Comparison of ENCODE assay signal across 1 cellular context in genomic region chr16:8859913-8860881, GRCh38.
A peak's percentile ranks its signal among the peaks of the same experiment; 100 is the strongest.
TF ChIP-seq lines count a peak whose summit lies in the region.

No MANE protein-coding gene starts in this region.

TF ChIP-seq in HepG2, 621 proteins besides CTCF, POLR2A, EP300 and RAD21 (continued from another document and continues in another):
- TF ChIP-seq DZIP1 (CRISPR knock-in tag; IDR thresholded peaks at IDR 0.05) (no peak), ZNF280B (CRISPR knock-in tag; IDR thresholded peaks at IDR 0.05; ENCODE audit: borderline replicate concordance) (no peak), AGO1 (IDR thresholded peaks at IDR 0.05; ENCODE audit: low read depth, low read length, poor library complexity, severe bottlenecking) (peak; percentile 90), ARNTL (CRISPR knock-in tag; IDR thresholded peaks at IDR 0.05) (no peak; the same call in 1 of the 2 replicates), ZNF136 (CRISPR knock-in tag; IDR thresholded peaks at IDR 0.05; ENCODE audit: low read depth) (peak; percentile 86; the same call in 1 of the 2 replicates), ZNF143 (CRISPR knock-in tag; IDR thresholded peaks at IDR 0.05) (peak; percentile 27; the same call in 1 of the 2 replicates), KDM2A (CRISPR knock-in tag; IDR thresholded peaks at IDR 0.05; ENCODE audit: borderline replicate concordance, low read depth) (peak; percentile 85), NAIF1 (CRISPR knock-in tag; IDR thresholded peaks at IDR 0.05; ENCODE audit: borderline replicate concordance) (no peak), NR2F1 (CRISPR knock-in tag; IDR thresholded peaks at IDR 0.05) (peak; percentile 98 to 99), KMT2B (CRISPR knock-in tag; IDR thresholded peaks at IDR 0.05) (peak; percentile 0), ZBTB7B (CRISPR knock-in tag; IDR thresholded peaks at IDR 0.05) (peak; percentile 92), PHB2 (IDR thresholded peaks at IDR 0.05; ENCODE audit: partially characterized antibody) (no peak), ZNF235 (CRISPR knock-in tag; IDR thresholded peaks at IDR 0.05; ENCODE audit: borderline replicate concordance) (no peak), MAFF (IDR thresholded peaks at IDR 0.05; ENCODE audit: low read depth, low read length) (no peak), TARDBP (CRISPR knock-in tag; IDR thresholded peaks at IDR 0.05) (peak; percentile 82), ELF3 (CRISPR knock-in tag; IDR thresholded peaks at IDR 0.05) (peak; percentile 77; the same call in 1 of the 2 replicates), ZIK1 (CRISPR knock-in tag; IDR thresholded peaks at IDR 0.05; ENCODE audit: borderline replicate concordance, low read depth) (0 out of 2 replicates have a peak, but pooled peaks have one; percentile 79), ZNF652 (CRISPR knock-in tag; IDR thresholded peaks at IDR 0.05; ENCODE audit: borderline replicate concordance, low read depth) (no peak; the same call in 1 of the 2 replicates), ZKSCAN8 (CRISPR knock-in tag; IDR thresholded peaks at IDR 0.05; ENCODE audit: borderline replicate concordance) (peak; percentile 93), NPAS2 (CRISPR knock-in tag; IDR thresholded peaks at IDR 0.05; ENCODE audit: borderline replicate concordance) (0 out of 2 replicates have a peak, but pooled peaks have one; percentile 17), ZNF24 (IDR thresholded peaks at IDR 0.05) (no peak), ZBTB26 (CRISPR knock-in tag; IDR thresholded peaks at IDR 0.05; ENCODE audit: borderline replicate concordance) (peak; percentile 80), ZNF407 (CRISPR knock-in tag; IDR thresholded peaks at IDR 0.05; ENCODE audit: not compliant biosample characterization) (peak; percentile 38), ZNF557 (CRISPR knock-in tag; IDR thresholded peaks at IDR 0.05) (peak; percentile 74; the same call in 1 of the 2 replicates), JUN (CRISPR knock-in tag; IDR thresholded peaks at IDR 0.05) (no peak), REL (CRISPR knock-in tag; conservative IDR thresholded peaks at IDR 0.05) (0 out of 2 replicates have a peak, but pooled peaks have one; percentile 45), ZNF629 (CRISPR knock-in tag; conservative IDR thresholded peaks at IDR 0.05) (peak; percentile 97), ZNF367 (CRISPR knock-in tag; IDR thresholded peaks at IDR 0.05; ENCODE audit: borderline replicate concordance) (no peak), SMYD3 (CRISPR knock-in tag; IDR thresholded peaks at IDR 0.05) (no peak), ZBTB21 (CRISPR knock-in tag; IDR thresholded peaks at IDR 0.05) (no peak), SOX6 (IDR thresholded peaks at IDR 0.05) (no peak), SOX6 (CRISPR knock-in tag; IDR thresholded peaks at IDR 0.05) (peak; percentile 90), ZNF543 (CRISPR knock-in tag; IDR thresholded peaks at IDR 0.05) (peak; percentile 57; the same call in 1 of the 2 replicates), PHF21A (CRISPR knock-in tag; IDR thresholded peaks at IDR 0.05) (peak; percentile 98), ZNF138 (CRISPR knock-in tag; IDR thresholded peaks at IDR 0.05; ENCODE audit: low read depth) (no peak), SMAD3 (CRISPR knock-in tag; IDR thresholded peaks at IDR 0.05) (no peak; the same call in none of the 2 replicates), SKI (IDR thresholded peaks at IDR 0.05; ENCODE audit: partially characterized antibody) (peak; percentile 46), ZNF782 (CRISPR knock-in tag; IDR thresholded peaks at IDR 0.05; ENCODE audit: borderline replicate concordance) (peak; percentile 20; the same call in 1 of the 2 replicates), PREB (CRISPR knock-in tag; IDR thresholded peaks at IDR 0.05) (no peak), DNMT1 (CRISPR knock-in tag; IDR thresholded peaks at IDR 0.05) (no peak), ETV5 (CRISPR knock-in tag; IDR thresholded peaks at IDR 0.05; ENCODE audit: borderline replicate concordance) (0 out of 2 replicates have a peak, but pooled peaks have one; percentile 46)
- TF ChIP-seq, protein P1, sequence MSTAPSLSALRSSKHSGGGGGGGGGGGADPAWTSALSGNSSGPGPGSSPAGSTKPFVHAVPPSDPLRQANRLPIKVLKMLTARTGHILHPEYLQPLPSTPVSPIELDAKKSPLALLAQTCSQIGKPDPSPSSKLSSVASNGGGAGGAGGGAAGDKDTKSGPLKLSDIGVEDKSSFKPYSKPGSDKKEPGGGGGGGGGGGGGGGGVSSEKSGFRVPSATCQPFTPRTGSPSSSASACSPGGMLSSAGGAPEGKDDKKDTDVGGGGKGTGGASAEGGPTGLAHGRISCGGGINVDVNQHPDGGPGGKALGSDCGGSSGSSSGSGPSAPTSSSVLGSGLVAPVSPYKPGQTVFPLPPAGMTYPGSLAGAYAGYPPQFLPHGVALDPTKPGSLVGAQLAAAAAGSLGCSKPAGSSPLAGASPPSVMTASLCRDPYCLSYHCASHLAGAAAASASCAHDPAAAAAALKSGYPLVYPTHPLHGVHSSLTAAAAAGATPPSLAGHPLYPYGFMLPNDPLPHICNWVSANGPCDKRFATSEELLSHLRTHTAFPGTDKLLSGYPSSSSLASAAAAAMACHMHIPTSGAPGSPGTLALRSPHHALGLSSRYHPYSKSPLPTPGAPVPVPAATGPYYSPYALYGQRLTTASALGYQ (CRISPR knock-in tag; IDR thresholded peaks at IDR 0.05), result peak; percentile 89
- TF ChIP-seq, protein P2, sequence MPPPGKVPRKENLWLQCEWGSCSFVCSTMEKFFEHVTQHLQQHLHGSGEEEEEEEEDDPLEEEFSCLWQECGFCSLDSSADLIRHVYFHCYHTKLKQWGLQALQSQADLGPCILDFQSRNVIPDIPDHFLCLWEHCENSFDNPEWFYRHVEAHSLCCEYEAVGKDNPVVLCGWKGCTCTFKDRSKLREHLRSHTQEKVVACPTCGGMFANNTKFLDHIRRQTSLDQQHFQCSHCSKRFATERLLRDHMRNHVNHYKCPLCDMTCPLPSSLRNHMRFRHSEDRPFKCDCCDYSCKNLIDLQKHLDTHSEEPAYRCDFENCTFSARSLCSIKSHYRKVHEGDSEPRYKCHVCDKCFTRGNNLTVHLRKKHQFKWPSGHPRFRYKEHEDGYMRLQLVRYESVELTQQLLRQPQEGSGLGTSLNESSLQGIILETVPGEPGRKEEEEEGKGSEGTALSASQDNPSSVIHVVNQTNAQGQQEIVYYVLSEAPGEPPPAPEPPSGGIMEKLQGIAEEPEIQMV (CRISPR knock-in tag; IDR thresholded peaks at IDR 0.05; ENCODE audit: low read depth), result no peak
